In genomic region chr2:102236132-102236531, GRCh38 we compare ENCODE assay signal across 1 cellular context.
TF ChIP-seq lines count a peak whose summit lies in the region.

No MANE protein-coding gene starts in this region.

TF ChIP-seq in HepG2, 621 proteins besides CTCF, POLR2A, EP300 and RAD21 (continued from another document):
- TF ChIP-seq FOXA1 (IDR thresholded peaks at IDR 0.05) (no peak), FOXA1 (CRISPR knock-in tag; IDR thresholded peaks at IDR 0.05) (0 out of 2 replicates have a peak, but pooled peaks have one; percentile 4)
